Comparison of ENCODE assay signal across 8 cellular contexts in genomic region chr6:42045538-42046460, GRCh38. TPM values are rescaled to one million over a fixed set of nuclear protein-coding genes. Genes with fewer than 3 reads are reported as not detected.
DNase-seq lines count a peak whose midpoint lies in the region; ATAC-seq and TF ChIP-seq lines count a peak whose summit lies in the region.

No MANE protein-coding gene starts in this region.

- H3K4me3 ChIP-seq in gastroesophageal sphincter: peak overlapping the region; percentile 5 to 80
- peak overlapping the region; percentile 87 for H3K4me3 ChIP-seq in upper lobe of right lung

- ATAC-seq in gastroesophageal sphincter: peak; percentile 72
- peak; percentile 79 for ATAC-seq in upper lobe of right lung
- no peak for ATAC-seq in GM19455 (IDR thresholded peaks at IDR 0.05; ENCODE audit: unreplicated experiment)

- H3K36me3 ChIP-seq in gastroesophageal sphincter (no peaks in the 10 kb centered on the region), upper lobe of right lung (no peaks in the 10 kb centered on the region)

- TF ChIP-seq EP300 in gastroesophageal sphincter (IDR thresholded peaks at IDR 0.05): no peak

- DNase-seq in AG09319 (ENCODE audit: extremely low read depth, low read depth): peak; percentile 14
- DNase-seq in HPDE6-E6E7 (ENCODE audit: extremely low spot score): peak; percentile 79
- DNase-seq in activated gamma-delta T cell treated with Interleukin-2 at 50 U/mL for 16 hours: peak; percentile 62
- DNase-seq in nucleus accumbens (lab: John Stamatoyannopoulos, UW): peak in 49 of 56 donors; percentile 11 to 80 (median 48)
- DNase-seq in upper lobe of right lung: peak; percentile 97

- WGBS in gastroesophageal sphincter (ENCODE audit: low coverage in 1 of 2), 2 donors: 0 to 9% methylated on average over 6 to 7 of the region's 14 CpGs

- H3K9me3 ChIP-seq in gastroesophageal sphincter: no peaks in the 10 kb centered on the region
- H3K9me3 ChIP-seq in upper lobe of right lung: no peaks in the 10 kb centered on the region

- intact Hi-C loops in upper lobe of right lung (cut with DNase I): no loop called here

- H3K4me1 ChIP-seq in gastroesophageal sphincter (peaks cover 16 to 91% (median 46%) of the 10 kb centered on the region in 3 donors), upper lobe of right lung (peaks cover 77% of the 10 kb centered on the region)

- peak in 1 of 2 donors; percentile 24 for TF ChIP-seq POLR2A in gastroesophageal sphincter (IDR thresholded peaks at IDR 0.05)

- no peak for TF ChIP-seq CTCF in AG09319 (IDR thresholded peaks at IDR 0.05; ENCODE audit: low read depth, low read length)
- TF ChIP-seq CTCF in gastroesophageal sphincter (IDR thresholded peaks at IDR 0.05): no peak
- no peak for TF ChIP-seq CTCF in upper lobe of right lung (IDR thresholded peaks at IDR 0.05)

- H3K27me3 ChIP-seq in gastroesophageal sphincter (no peaks in the 10 kb centered on the region), upper lobe of right lung (no peaks in the 10 kb centered on the region)

- peak overlapping the region; percentile 69 to 95 (median 91) for H3K27ac ChIP-seq in gastroesophageal sphincter
- peak overlapping the region; percentile 96 for H3K27ac ChIP-seq in upper lobe of right lung

TF ChIP-seq in PFSK-1, 5 proteins besides CTCF, POLR2A, EP300 and RAD21:
- TF ChIP-seq REST (IDR thresholded peaks at IDR 0.05; ENCODE audit: insufficient read depth in 1 of 2, low read depth in 2 of 2, low read length in 2 of 2) (no peak), SIN3A (IDR thresholded peaks at IDR 0.05; ENCODE audit: borderline replicate concordance, insufficient read depth, low read length) (peak; percentile 100)
TF ChIP-seq in PFSK-1: peak in this region for 1.

RNA-seq across cellular contexts. Expression of gene TAF8, which starts 4.5 kb away (rescaled TPM):
- polyA plus RNA-seq in PFSK-1 (2012; ENCODE audit: insufficient read length, low read depth): 9.3 TPM
- 10 to 100 TPM; 16.8 to 33.6 (median 24.2) TPM for total RNA-seq in gastroesophageal sphincter
- total RNA-seq in upper lobe of right lung: 31.1 TPM

Comparison
In these comparisons a context has a peak if more than half of its experiments do, and no peak if none do; other contexts are left out.
1. DNase-seq: peak in every context shown above with its lines; median percentile 97 in upper lobe of right lung; 79 in HPDE6-E6E7; 62 in activated gamma-delta T cell treated with Interleukin-2 at 50 U/mL for 16 hours; 48 in nucleus accumbens; 14 in AG09319.